Comparison of ENCODE assay signal across 9 cellular contexts in genomic region chr2:20272-20671, GRCh38. TPM values are rescaled to one million over a fixed set of nuclear protein-coding genes. Genes with fewer than 3 reads are reported as not detected.
DNase-seq lines count a peak whose midpoint lies in the region; ATAC-seq, FAIRE-seq and TF ChIP-seq lines count a peak whose summit lies in the region.
"Not testable (repeated sequence)": the region's sequence is repeated elsewhere in the genome, so short reads cannot be mapped to it uniquely, and the experiment has no call there.
"Had no signal": no experiment of that assay in that cellular context is flagged by ENCODE, and none has a peak within 500 bp of the region (broad histone marks: within the 10 kb centered on the region; RNA-seq: fewer than 3 reads in every experiment).

No MANE protein-coding gene starts in this region.

- peak overlapping the region; percentile 55 to 87 (median 83) for H3K27ac ChIP-seq in body of pancreas
- peak overlapping the region in 1 of 2 donors; percentile 64 for H3K27ac ChIP-seq in small intestine (ENCODE audit: low read depth in 1 of 2, low read length in 1 of 2)

- H3K4me1 ChIP-seq in body of pancreas (peaks cover 62% of the 10 kb centered on the region), mucosa of descending colon (ENCODE audit: low read depth) (peaks cover 26% of the 10 kb centered on the region)
- H3K4me1 ChIP-seq in small intestine (ENCODE audit: control insufficient read depth in 2 of 2, insufficient read depth in 1 of 2, low read depth in 1 of 2, low read length in 1 of 2) = not testable (repeated sequence)

- peak; percentile 74 for ATAC-seq in body of pancreas
- peak; percentile 72 for ATAC-seq in mucosa of descending colon

- intact Hi-C loops in body of pancreas (cut with DNase I); mucosa of descending colon (cut with DNase I, micrococcal nuclease): not testable (repeated sequence)

- TF ChIP-seq CTCF in body of pancreas (IDR thresholded peaks at IDR 0.05) = peak in 2 of 7 experiments; percentile 13 to 14
- not testable (repeated sequence) for TF ChIP-seq CTCF in mucosa of descending colon (IDR thresholded peaks at IDR 0.05)

- WGBS in body of pancreas, 2 donors = 9 to 16% methylated on average over 4 of the region's 4 CpGs
- WGBS in small intestine, 3 donors = 9 to 29% (median 25%) methylated on average over 4 of the region's 4 CpGs

- FAIRE-seq in small intestine (lab: Jason Lieb, UNC) = not testable (repeated sequence)

- H3K4me3 ChIP-seq in body of pancreas; mucosa of descending colon; small intestine (ENCODE audit: low read depth in 1 of 2, low read length in 2 of 2): not testable (repeated sequence)

- H3K9me3 ChIP-seq in body of pancreas; mucosa of descending colon; small intestine (ENCODE audit: control insufficient read depth, low read depth): not testable (repeated sequence)

- H3K27me3 ChIP-seq in body of pancreas; small intestine (ENCODE audit: control insufficient read depth in 2 of 2, insufficient read depth in 2 of 2, low read length in 2 of 2): not testable (repeated sequence)

- TF ChIP-seq POLR2A in body of pancreas (IDR thresholded peaks at IDR 0.05) = not testable (repeated sequence)

- H3K36me3 ChIP-seq in body of pancreas (replicated peaks in 1 of 2; ENCODE audit: insufficient read depth in 1 of 2, low read depth in 2 of 2); mucosa of descending colon (ENCODE audit: low read depth); small intestine (ENCODE audit: control insufficient read depth in 2 of 2, insufficient read depth in 2 of 2, low read length in 2 of 2): not testable (repeated sequence)

- DNase-seq in DMS79 (lab: John Stamatoyannopoulos, UW) (peak; percentile 37), NCI-H2029 (lab: John Stamatoyannopoulos, UW) (peak; percentile 40), NCI-H69 (lab: John Stamatoyannopoulos, UW) (peak; percentile 57), body of pancreas (peak; percentile 69 to 84 (median 79)), kidney tubule cell (ENCODE audit: low spot score) (peak; percentile 25), mucosa of descending colon (peak in 1 of 3 donors; percentile 54), small intestine (peak; percentile 59)

RNA-seq across cellular contexts. Expression of gene FAM110C, which starts 26.0 kb away (rescaled TPM):
- total RNA-seq in body of pancreas (10 to 100 TPM; 16.6 to 20.4 TPM), mucosa of descending colon (10 to 100 TPM; 14.2 to 33.6 (median 28.9) TPM)
- polyA plus RNA-seq in small intestine = 10 to 100 TPM in 2 of 3 donors, 1 to 10 TPM in 1; 6.2 to 14.1 (median 11.9) TPM
- polyA plus RNA-seq: BJ, IgD-negative memory B cell had no signal
